ENCODE assay signal across 8 cellular contexts in the genomic region with DNA sequence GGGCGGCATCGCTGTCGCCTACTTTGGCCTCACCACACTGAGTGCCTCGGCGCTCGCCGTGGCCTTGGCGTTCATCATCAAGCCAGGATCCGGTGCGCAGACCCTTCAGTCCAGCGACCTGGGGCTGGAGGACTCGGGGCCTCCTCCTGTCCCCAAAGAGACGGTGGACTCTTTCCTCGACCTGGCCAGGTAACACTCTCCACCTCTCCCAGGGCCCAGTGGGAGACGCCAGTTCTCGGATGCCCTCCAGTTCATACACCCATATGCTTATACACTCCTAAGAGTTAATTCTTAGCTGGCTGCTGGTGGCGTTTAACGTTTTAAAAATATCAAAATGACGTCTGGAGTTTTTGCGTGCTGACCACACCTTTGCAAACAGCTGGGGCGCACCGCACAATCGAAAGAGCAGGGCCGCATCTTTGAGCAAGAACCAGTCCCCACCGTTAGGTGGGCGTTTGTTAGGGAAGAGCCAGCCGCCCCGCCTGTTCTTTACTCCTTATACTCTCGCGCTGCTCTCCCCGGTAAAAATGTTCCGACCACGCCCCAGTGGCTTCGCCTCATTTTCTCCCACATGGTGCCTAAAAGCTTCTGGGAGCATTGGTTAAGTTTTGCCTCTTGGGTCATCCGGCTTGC. TPM values are rescaled to one million over a fixed set of nuclear protein-coding genes. Genes with fewer than 3 reads are reported as not detected.
A peak's percentile ranks its signal among the peaks of the same experiment; 100 is the strongest.
DNase-seq lines count a peak whose midpoint lies in the region; ATAC-seq and TF ChIP-seq lines count a peak whose summit lies in the region.

No MANE protein-coding gene starts in this region.

- TF ChIP-seq CTCF in RWPE2 (IDR thresholded peaks at IDR 0.05; ENCODE audit: poor library complexity, severe bottlenecking) = no peak

- H2AK5ac ChIP-seq in trophoblast cell (ENCODE audit: low read length) = no peak overlapping the region

- H3K9ac ChIP-seq in BLaER1 (peak overlapping the region; percentile 83), trophoblast cell (ENCODE audit: low read length) (no peak overlapping the region)

- no peak overlapping the region for H2BK120ac ChIP-seq in trophoblast cell (ENCODE audit: insufficient read depth, low read length, poor library complexity)

- H3K4ac ChIP-seq in trophoblast cell (ENCODE audit: low read depth, low read length) = no peak overlapping the region

- peak overlapping the region; percentile 81 for H3K4me3 ChIP-seq in BLaER1
- peak overlapping the region; percentile 52 for H3K4me3 ChIP-seq in RWPE2 (ENCODE audit: severe bottlenecking)
- peak overlapping the region; percentile 18 for H3K4me3 ChIP-seq in trophoblast cell (ENCODE audit: low read depth, low read length)

- no peak overlapping the region for H4K8ac ChIP-seq in trophoblast cell (ENCODE audit: low read depth, low read length)

- ATAC-seq in GM18907 (IDR thresholded peaks at IDR 0.05; ENCODE audit: unreplicated experiment) (peak; percentile 1), RWPE2 (ENCODE audit: low read depth) (no peak), HG03565 (IDR thresholded peaks at IDR 0.05; ENCODE audit: unreplicated experiment) (no peak), HG03280 (IDR thresholded peaks at IDR 0.05; ENCODE audit: unreplicated experiment) (no peak)

- H4K12ac ChIP-seq in trophoblast cell (ENCODE audit: low read depth, low read length) = no peak overlapping the region

- no peak for DNase-seq in RWPE2 (ENCODE audit: low spot score)
- DNase-seq in erythroblast (lab: John Stamatoyannopoulos, UW) = peak; percentile 23 to 47
- no peak for DNase-seq in trophoblast cell
- no peak for DNase-seq in NCI-H1436 treated with DMSO at 0.1 percent for 48 hours (lab: John Stamatoyannopoulos, UW)

- H4K91ac ChIP-seq in trophoblast cell (ENCODE audit: low read depth, low read length) = no peak overlapping the region

- H3K4me2 ChIP-seq in BLaER1 (peak overlapping the region; percentile 96), trophoblast cell (ENCODE audit: low read length) (peak overlapping the region; percentile 94)

- H3K14ac ChIP-seq in trophoblast cell (ENCODE audit: low read length) = no peak overlapping the region

- peaks cover 32% of the 10 kb centered on the region for H3K36me3 ChIP-seq in BLaER1
- H3K36me3 ChIP-seq in RWPE2 (ENCODE audit: low read depth) = no peaks in the 10 kb centered on the region; the same call in 1 of the 2 replicates
- no peaks in the 10 kb centered on the region for H3K36me3 ChIP-seq in trophoblast cell (ENCODE audit: control insufficient read depth in 1 of 2, insufficient read depth in 2 of 2, low read length in 2 of 2)

- no peaks in the 10 kb centered on the region for H3K79me1 ChIP-seq in trophoblast cell (ENCODE audit: low read length)

- no peak overlapping the region for H3K18ac ChIP-seq in trophoblast cell (ENCODE audit: low read length)

- no peaks in the 10 kb centered on the region for H3K79me2 ChIP-seq in trophoblast cell (ENCODE audit: control insufficient read depth, insufficient read depth, low read length, poor library complexity)

- no peak overlapping the region for H2AFZ ChIP-seq in trophoblast cell (ENCODE audit: insufficient read depth, low read length, poor library complexity)

- H3K27me3 ChIP-seq in BLaER1 = no peaks in the 10 kb centered on the region
- H3K27me3 ChIP-seq in RWPE2 (ENCODE audit: insufficient read depth, poor library complexity, severe bottlenecking) = no peaks in the 10 kb centered on the region
- H3K27me3 ChIP-seq in trophoblast cell (ENCODE audit: insufficient read depth, low read length) = peaks cover 45% of the 10 kb centered on the region

- no peak overlapping the region for H3K23ac ChIP-seq in trophoblast cell (ENCODE audit: low read length)

- TF ChIP-seq POLR2A in erythroblast (IDR thresholded peaks at IDR 0.05; ENCODE audit: low read length) = no peak

- H3K4me1 ChIP-seq in BLaER1 = peaks cover 49% of the 10 kb centered on the region
- peaks cover 6% of the 10 kb centered on the region for H3K4me1 ChIP-seq in RWPE2 (ENCODE audit: insufficient read depth, poor library complexity, severe bottlenecking)
- peaks cover 6 to 9% of the 10 kb centered on the region in 2 experiments for H3K4me1 ChIP-seq in trophoblast cell (ENCODE audit: control insufficient read depth in 1 of 2, insufficient read depth in 2 of 2, low read length in 2 of 2)

- H2BK5ac ChIP-seq in trophoblast cell (ENCODE audit: low read depth, low read length, poor library complexity) = no peak overlapping the region

- H3K27ac ChIP-seq in BLaER1 (peak overlapping the region; percentile 95), RWPE2 (ENCODE audit: poor library complexity, severe bottlenecking) (no peak overlapping the region), trophoblast cell (ENCODE audit: low read depth, low read length) (no peak overlapping the region)

- WGBS in trophoblast cell (ENCODE audit: extremely low coverage, insufficient coverage, insufficient read length) = no CpG with 5 or more reads among the region's 35 CpGs

- H3K9me3 ChIP-seq in BLaER1 (no peaks in the 10 kb centered on the region), RWPE2 (ENCODE audit: severe bottlenecking) (no peaks in the 10 kb centered on the region), trophoblast cell (ENCODE audit: insufficient read depth, low read depth, low read length) (peaks cover 5% of the 10 kb centered on the region)

- H2BK12ac ChIP-seq in trophoblast cell (ENCODE audit: low read length) = no peak overlapping the region

- H4K20me1 ChIP-seq in BLaER1 = peaks cover 47% of the 10 kb centered on the region; the same call in 1 of the 2 replicates

RNA-seq across cellular contexts. Expression of gene SLC1A4, which starts 0.9 kb away (rescaled TPM):
- polyA plus RNA-seq in trophoblast cell (2013) = 0.50 and 0.81 TPM in 2 replicates

Comparison
In these comparisons a context has a peak if more than half of its experiments do, and no peak if none do; other contexts are left out.
1. H3K4me3 ChIP-seq: peak in every context shown above with its lines; median percentile 81 in BLaER1; 52 in RWPE2; 18 in trophoblast cell.
2. DNase-seq: peak in erythroblast (2 of 2); none in RWPE2 (single experiment), trophoblast cell (0 of 2) and NCI-H1436 treated with DMSO at 0.1 percent for 48 hours (single experiment).